Comparison of ENCODE assay signal across 8 cellular contexts in genomic region chr22:43812149-43812842, GRCh38. TPM values are rescaled to one million over a fixed set of nuclear protein-coding genes. Genes with fewer than 3 reads are reported as not detected.
DNase-seq lines count a peak whose midpoint lies in the region; ATAC-seq and TF ChIP-seq lines count a peak whose summit lies in the region.

TSS of gene EFCAB6 (minus strand) at chr22:43812305. CDS start at chr22:43782318, 29,987 bp downstream.

- peak within 1 kb of the TSS; percentile 92 for H3K4me3 Mint-ChIP-seq in type B pancreatic cell

- H3K27me3 Mint-ChIP-seq in type B pancreatic cell = no peaks in the 10 kb centered on the region

- peaks cover 0 to 9% of the 10 kb centered on the region in 2 donors for H3K4me1 ChIP-seq in adrenal gland (replicated peaks in 1 of 2)
- H3K4me1 ChIP-seq in heart right ventricle = peaks cover 5 to 21% (median 16%) of the 10 kb centered on the region in 9 donors

- H3K9me3 ChIP-seq in adrenal gland (replicated peaks in 1 of 3) (no peaks in the 10 kb centered on the region), heart right ventricle (no peaks in the 10 kb centered on the region)

- WGBS in adrenal gland, 4 donors = 0 to 5% (median 1%) methylated on average over 3 to 55 of the region's 55 CpGs
- WGBS in heart right ventricle, 2 donors = 1% methylated on average over 55 of the region's 55 CpGs

- peak within 1 kb of the TSS; percentile 91 for H3K27ac Mint-ChIP-seq in type B pancreatic cell

- peaks cover 6% of the 10 kb centered on the region for H3K36me3 Mint-ChIP-seq in type B pancreatic cell

- H3K27ac ChIP-seq in adrenal gland (peak within 1 kb of the TSS in 4 of 5 donors; percentile 60 to 84 (median 75)), heart right ventricle (peak within 1 kb of the TSS; percentile 54 to 94 (median 82))

- TF ChIP-seq CTCF in adrenal gland (IDR thresholded peaks at IDR 0.05) (no peak), heart right ventricle (IDR thresholded peaks at IDR 0.05) (no peak), type B pancreatic cell (conservative IDR thresholded peaks at IDR 0.05) (no peak)

- H3K4me3 ChIP-seq in adrenal gland (peak within 1 kb of the TSS; percentile 19 to 83 (median 72)), heart right ventricle (peak within 1 kb of the TSS; percentile 56 to 99 (median 84))

- H3K4me1 Mint-ChIP-seq in type B pancreatic cell (ENCODE audit: unreplicated experiment) = peaks cover 23% of the 10 kb centered on the region

- H3K27me3 ChIP-seq in adrenal gland (no peaks in the 10 kb centered on the region), heart right ventricle (no peaks in the 10 kb centered on the region)

- intact Hi-C loops in adrenal gland (cut with DNase I) (no loop called here), heart right ventricle (cut with DNase I) (loop anchor here in 2 of 10 donors (10.0 kb wide), 2 partner anchors 143 to 417 kb away; partner anchors contain the start of gene SAMM50 (in 1 of the 2)), posterior cingulate gyrus (cut with DNase I) (no loop called here)

- DNase-seq in GM03348 (ENCODE audit: low spot score) = peak; percentile 98
- DNase-seq in NCI-H1417 treated with DMSO at 0.1 percent for 48 hours (lab: John Stamatoyannopoulos, UW) = peak; percentile 70
- DNase-seq in SW480 (ENCODE audit: low spot score) = peak; percentile 87
- DNase-seq in adrenal gland = peak; percentile 93 to 98 (median 95)
- DNase-seq in heart right ventricle = peak; percentile 91 to 95
- peak; percentile 88 to 98 (median 94) for DNase-seq in posterior cingulate gyrus
- DNase-seq in type B pancreatic cell (ENCODE audit: extremely low spot score, unreplicated experiment) = peak; percentile 93

- ATAC-seq in HG02571 (IDR thresholded peaks at IDR 0.05; ENCODE audit: unreplicated experiment) = peak; percentile 86
- peak; percentile 97 to 99 (median 98) for ATAC-seq in heart right ventricle

- no peaks in the 10 kb centered on the region for H3K9me3 Mint-ChIP-seq in type B pancreatic cell

- H3K36me3 ChIP-seq in adrenal gland (replicated peaks in 1 of 2) (no peaks in the 10 kb centered on the region), heart right ventricle (no peaks in the 10 kb centered on the region)

- TF ChIP-seq POLR2A in adrenal gland (IDR thresholded peaks at IDR 0.05) = peak in 1 of 2 donors; percentile 53

RNA-seq across cellular contexts. Expression of gene EFCAB6, which starts in this region (rescaled TPM):
- total RNA-seq in adrenal gland (1 to 10 TPM; 1.6 to 4.8 (median 2.9) TPM), heart right ventricle (1 to 10 TPM; 1.0 to 4.3 (median 1.9) TPM), type B pancreatic cell (ENCODE audit: low replicate concordance) (4.2 and 5.3 TPM in 2 replicates)
- polyA plus RNA-seq in adrenal gland (1 to 10 TPM; 1.6 to 4.8 (median 1.8) TPM), heart right ventricle (under 1 TPM; 0.25 to 0.44 TPM)

Comparison
In these comparisons a context has a peak if more than half of its experiments do, and no peak if none do; other contexts are left out.
1. Peak in every context shown above with its lines: DNase-seq, ATAC-seq, H3K4me3 ChIP-seq and H3K27ac ChIP-seq.